In the genomic region with DNA sequence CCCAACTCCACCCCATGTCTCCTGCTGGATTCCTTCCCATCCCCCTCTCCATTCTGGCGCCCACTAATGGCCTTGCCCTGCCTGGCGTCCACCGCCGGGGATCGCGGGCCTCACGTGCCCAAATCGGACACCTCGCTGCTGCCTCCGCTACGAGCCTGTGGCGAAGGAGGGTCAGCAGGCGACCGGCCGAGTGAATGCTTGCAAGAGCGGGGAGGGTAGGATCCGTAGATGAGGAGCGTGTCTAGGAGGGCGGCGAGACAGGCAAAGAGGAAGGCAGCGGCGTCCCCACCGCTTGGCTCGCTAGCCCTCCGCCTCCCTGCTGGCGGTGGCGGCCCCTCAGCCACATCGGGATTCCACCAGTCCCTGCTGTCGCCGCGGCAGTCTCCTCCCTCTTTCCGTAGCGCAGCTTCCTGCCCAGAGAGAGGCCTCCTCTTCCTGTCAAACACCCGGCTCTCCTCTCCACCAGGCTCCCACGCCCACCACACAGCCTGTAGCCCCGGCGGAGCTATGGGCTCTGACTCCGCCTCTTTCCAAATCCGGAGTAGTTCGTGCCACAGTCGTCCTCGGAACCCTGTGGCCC, we compare ENCODE assay signal across 8 cellular contexts. TPM values are rescaled to one million over a fixed set of nuclear protein-coding genes. Genes with fewer than 3 reads are reported as not detected.
DNase-seq lines count a peak whose midpoint lies in the region; ATAC-seq and TF ChIP-seq lines count a peak whose summit lies in the region.

A gene (minus strand): TSS at position 387 of the 580 bp plus-strand sequence.

- H3K36me3 Mint-ChIP-seq in activated naive CD8-positive, alpha-beta T cell treated with anti-CD3 and anti-CD28 coated beads, Interleukin-2, amount 50 U/mL, for 24 hours (ENCODE audit: low read depth): peaks cover 6% of the 10 kb centered on the region

- H3K4me1 Mint-ChIP-seq in activated naive CD8-positive, alpha-beta T cell treated with anti-CD3 and anti-CD28 coated beads, Interleukin-2, amount 50 U/mL, for 24 hours: peaks cover 6% of the 10 kb centered on the region

- H3K36me3 ChIP-seq in urinary bladder (ENCODE audit: insufficient read depth): no peaks in the 10 kb centered on the region

- ATAC-seq in HG02623 (IDR thresholded peaks at IDR 0.05; ENCODE audit: unreplicated experiment): peak; percentile 100
- ATAC-seq in activated naive CD8-positive, alpha-beta T cell treated with anti-CD3 and anti-CD28 coated beads, Interleukin-2, amount 50 U/mL, for 24 hours: peak; percentile 100
- ATAC-seq in left cardiac atrium: peak; percentile 99 to 100

- intact Hi-C loops in left cardiac atrium (cut with DNase I) (no loop called here), posterior vena cava (cut with DNase I) (no loop called here)

- H3K27ac Mint-ChIP-seq in activated naive CD8-positive, alpha-beta T cell treated with anti-CD3 and anti-CD28 coated beads, Interleukin-2, amount 50 U/mL, for 24 hours: peak within 1 kb of the TSS; percentile 82

- no peaks in the 10 kb centered on the region for H3K4me1 ChIP-seq in urinary bladder (ENCODE audit: insufficient read depth)

- H3K27ac ChIP-seq in urinary bladder (ENCODE audit: low read depth): peak within 1 kb of the TSS; percentile 74

- no peaks in the 10 kb centered on the region for H3K27me3 Mint-ChIP-seq in activated naive CD8-positive, alpha-beta T cell treated with anti-CD3 and anti-CD28 coated beads, Interleukin-2, amount 50 U/mL, for 24 hours

- peak within 1 kb of the TSS; percentile 70 for H3K4me3 ChIP-seq in urinary bladder (ENCODE audit: low read depth, low read length)

- peak; percentile 81 for DNase-seq in GM10266 (ENCODE audit: extremely low spot score)
- DNase-seq in NCI-H1105 treated with DMSO at 0.1 percent for 48 hours (lab: John Stamatoyannopoulos, UW): peak; percentile 80
- DNase-seq in SW480 (ENCODE audit: low spot score): peak; percentile 91
- peak; percentile 79 for DNase-seq in activated naive CD8-positive, alpha-beta T cell treated with anti-CD3 and anti-CD28 coated beads, Interleukin-2, amount 50 U/mL, for 24 hours
- peak; percentile 88 for DNase-seq in left cardiac atrium
- DNase-seq in posterior vena cava (ENCODE audit: low spot score): peak; percentile 92

- no peaks in the 10 kb centered on the region for H3K9me3 Mint-ChIP-seq in activated naive CD8-positive, alpha-beta T cell treated with anti-CD3 and anti-CD28 coated beads, Interleukin-2, amount 50 U/mL, for 24 hours

- under 1% methylated on average over 40 of the region's 42 CpGs for WGBS in urinary bladder

- H3K4me3 Mint-ChIP-seq in activated naive CD8-positive, alpha-beta T cell treated with anti-CD3 and anti-CD28 coated beads, Interleukin-2, amount 50 U/mL, for 24 hours: peak within 1 kb of the TSS; percentile 82

- no peak for TF ChIP-seq CTCF in GM10266 (IDR thresholded peaks at IDR 0.05; ENCODE audit: control insufficient read depth, insufficient read depth, low read depth, missing control alignments)

RNA-seq across cellular contexts. Expression of the gene that starts here (rescaled TPM):
- total RNA-seq in left cardiac atrium (1 to 10 TPM; 6.6 to 7.9 TPM), posterior vena cava (10 to 100 TPM in 1 of 2 donors, 1 to 10 TPM in 1; 9.4 to 15.0 TPM), urinary bladder (11.9 TPM)
- 14.7 TPM for polyA plus RNA-seq in urinary bladder

Comparison
In these comparisons a context has a peak if more than half of its experiments do, and no peak if none do; other contexts are left out.
1. Peak in every context shown above with its lines: DNase-seq, ATAC-seq, H3K4me3 ChIP-seq and H3K27ac ChIP-seq.